ENCODE assay signal across 18 cellular contexts in the genomic region with DNA sequence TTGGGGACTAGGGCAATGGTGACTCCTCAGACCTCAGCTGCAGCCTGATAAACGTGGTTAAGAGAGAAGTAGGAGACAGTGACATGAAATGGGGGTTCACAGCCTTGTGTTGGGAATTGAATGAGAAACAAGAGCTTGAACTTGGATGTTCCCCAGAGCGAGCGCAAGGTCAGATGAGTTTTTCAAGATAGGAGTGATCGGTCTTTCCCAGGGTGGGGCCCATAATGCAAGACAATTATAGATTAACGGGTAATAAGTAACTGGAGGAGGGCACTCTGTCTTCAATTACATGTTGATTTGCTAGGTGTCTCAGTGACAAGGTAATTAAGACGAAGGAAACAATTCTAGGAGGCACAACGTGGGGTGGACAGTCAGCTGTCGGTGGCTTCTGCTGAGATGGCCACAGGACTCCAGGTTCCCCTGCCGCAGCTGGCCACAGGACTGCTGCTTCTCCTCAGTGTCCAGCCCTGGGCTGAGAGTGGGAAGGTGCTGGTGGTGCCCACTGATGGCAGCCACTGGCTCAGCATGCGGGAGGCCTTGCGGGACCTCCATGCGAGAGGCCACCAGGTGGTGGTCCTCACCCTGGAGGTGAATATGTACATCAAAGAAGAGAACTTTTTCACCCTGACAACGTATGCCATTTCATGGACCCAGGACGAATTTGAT. TPM values are rescaled to one million over a fixed set of nuclear protein-coding genes. Genes with fewer than 3 reads are reported as not detected.
DNase-seq lines count a peak whose midpoint lies in the region; ATAC-seq, FAIRE-seq and TF ChIP-seq lines count a peak whose summit lies in the region.
"Had no signal": no experiment of that assay in that cellular context is flagged by ENCODE, and none has a peak within 500 bp of the region (broad histone marks: within the 10 kb centered on the region; RNA-seq: fewer than 3 reads in every experiment).

TSS of gene UGT1A5 (plus strand) at position 312 of the 666 bp plus-strand sequence. CDS start at position 397, 85 bp downstream.

- H3K4me2 ChIP-seq in Karpas-422 (ENCODE audit: low read depth, low read length, poor library complexity, severe bottlenecking): no peak within 1 kb of the TSS

- no TSS peak for BruUV-seq in Caco-2 (replicated peaks; lab: Mats Ljungman, UMichigan)

- peak within 1 kb of the TSS; percentile 6 for H3K27ac Mint-ChIP-seq in Caco-2 (ENCODE audit: unreplicated experiment)
- H3K27ac Mint-ChIP-seq: CD14-positive monocyte; CD8-positive, alpha-beta T cell had no signal

- no peak within 1 kb of the TSS for H3K4me3 Mint-ChIP-seq in Caco-2 (ENCODE audit: unreplicated experiment)
- H3K4me3 Mint-ChIP-seq: CD14-positive monocyte; CD8-positive, alpha-beta T cell had no signal

- H3K4me3 ChIP-seq in Caco-2 (ENCODE audit: low read depth, low read length) (no peak within 1 kb of the TSS), Karpas-422 (ENCODE audit: low read length) (no peak within 1 kb of the TSS), small intestine (ENCODE audit: low read depth in 1 of 2, low read length in 2 of 2) (peak within 1 kb of the TSS in 1 of 2 donors; percentile 21), lower lobe of right lung (no peak within 1 kb of the TSS)

- H3K9me3 Mint-ChIP-seq in Caco-2 (ENCODE audit: unreplicated experiment): no peaks in the 10 kb centered on the region
- H3K9me3 Mint-ChIP-seq: CD8-positive, alpha-beta T cell had no signal

- ATAC-seq in left colon: peak; percentile 27
- ATAC-seq in lower lobe of right lung: no peak
- ATAC-seq: CD8-positive, alpha-beta T cell had no signal

- H3K36me3 ChIP-seq in Caco-2 (ENCODE audit: control insufficient read depth, insufficient read depth, low read length) (no peaks in the 10 kb centered on the region), Karpas-422 (ENCODE audit: insufficient read depth, low read length) (no peaks in the 10 kb centered on the region), small intestine (ENCODE audit: control insufficient read depth in 2 of 2, insufficient read depth in 2 of 2, low read length in 2 of 2) (no peaks in the 10 kb centered on the region), lower lobe of right lung (no peaks in the 10 kb centered on the region)
- H3K36me3 ChIP-seq: BE2C had no signal

- H3K4me1 Mint-ChIP-seq in Caco-2 (ENCODE audit: low read depth, unreplicated experiment): peaks cover 11% of the 10 kb centered on the region
- H3K4me1 Mint-ChIP-seq: CD14-positive monocyte had no signal

- DNase-seq in Caco-2: no peak
- DNase-seq in Karpas-422: peak; percentile 21
- no peak for DNase-seq in left colon
- DNase-seq in small intestine: peak; percentile 89
- no peak for DNase-seq in kidney tubule cell (ENCODE audit: low spot score)
- no peak for DNase-seq in GDM1 (lab: John Stamatoyannopoulos, UW)
- DNase-seq in NCI-H1417 (lab: John Stamatoyannopoulos, UW): no peak
- no peak for DNase-seq in lower lobe of right lung
- DNase-seq: BE2C; CD8-positive, alpha-beta T cell; COR-L47; DMS53; HCEC 1CT had no signal

- FAIRE-seq in small intestine (lab: Jason Lieb, UNC): no peak
- FAIRE-seq: A204.1, HTR-8/SVneo had no signal

- no peaks in the 10 kb centered on the region for H3K79me2 ChIP-seq in Karpas-422 (ENCODE audit: low read length)

- H3K27ac ChIP-seq in Karpas-422 (ENCODE audit: low read length) (no peak within 1 kb of the TSS), small intestine (ENCODE audit: low read depth in 1 of 2, low read length in 1 of 2) (peak within 1 kb of the TSS; percentile 33 to 69), lower lobe of right lung (no peak within 1 kb of the TSS)

- no peak within 1 kb of the TSS for H3K9ac ChIP-seq in Karpas-422 (ENCODE audit: low read length)

- WGBS in small intestine, 3 donors: 49 to 68% (median 50%) methylated on average over 14 of the region's 14 CpGs

- H3K9me3 ChIP-seq in Caco-2: no peaks in the 10 kb centered on the region
- H3K9me3 ChIP-seq in Karpas-422 (ENCODE audit: low read length): no peaks in the 10 kb centered on the region
- no peaks in the 10 kb centered on the region for H3K9me3 ChIP-seq in small intestine (ENCODE audit: control insufficient read depth, low read depth)
- H3K9me3 ChIP-seq in lower lobe of right lung: no peaks in the 10 kb centered on the region
- H3K9me3 ChIP-seq: BE2C had no signal

- H3K36me3 Mint-ChIP-seq in Caco-2 (ENCODE audit: insufficient read depth, unreplicated experiment): peaks cover 6% of the 10 kb centered on the region
- H3K36me3 Mint-ChIP-seq: CD14-positive monocyte; CD8-positive, alpha-beta T cell had no signal

- TF ChIP-seq CTCF in Caco-2 (IDR thresholded peaks at IDR 0.05; ENCODE audit: insufficient read depth in 1 of 2, low read depth in 1 of 2, low read length in 1 of 2, severe bottlenecking in 1 of 2, unreplicated experiment in 1 of 2) (no peak), lower lobe of right lung (IDR thresholded peaks at IDR 0.05) (no peak)

- POLR2A ChIA-PET in Caco-2 (lab: Charles Lee): no interaction called here

- H3K27me3 Mint-ChIP-seq in Caco-2 (ENCODE audit: insufficient read depth, unreplicated experiment): no peaks in the 10 kb centered on the region

- H3K4me1 ChIP-seq in Caco-2: peaks cover 16% of the 10 kb centered on the region
- H3K4me1 ChIP-seq in Karpas-422 (ENCODE audit: low read length): no peaks in the 10 kb centered on the region
- H3K4me1 ChIP-seq in small intestine (ENCODE audit: control insufficient read depth in 2 of 2, insufficient read depth in 1 of 2, low read depth in 1 of 2, low read length in 1 of 2): peaks cover 3 to 7% of the 10 kb centered on the region in 2 donors
- H3K4me1 ChIP-seq in lower lobe of right lung: peaks cover 9% of the 10 kb centered on the region
- H3K4me1 ChIP-seq: BE2C had no signal

- no peaks in the 10 kb centered on the region for H3K9me2 ChIP-seq in Karpas-422 (replicated peaks; ENCODE audit: insufficient read depth, low read length)

- no peaks in the 10 kb centered on the region for H4K20me1 ChIP-seq in Karpas-422 (ENCODE audit: insufficient read depth, low read depth, low read length)

- no peak within 1 kb of the TSS for H2AFZ ChIP-seq in Karpas-422 (ENCODE audit: low read length)

- intact Hi-C loops in Caco-2 (cut with micrococcal nuclease; ENCODE audit: unreplicated experiment): loop anchor here (5.0 kb wide), 2 partner anchors 130 to 145 kb away; partner anchors contain the start of gene USP40
- intact Hi-C loops in left colon (cut with DNase I, micrococcal nuclease): no loop called here
- intact Hi-C loops in lower lobe of right lung (cut with DNase I): no loop called here

- H3K27me3 ChIP-seq in Caco-2 (replicated peaks; ENCODE audit: control insufficient read depth, insufficient read depth, low read length) (no peaks in the 10 kb centered on the region), Karpas-422 (ENCODE audit: low read length) (no peaks in the 10 kb centered on the region), small intestine (ENCODE audit: control insufficient read depth in 2 of 2, insufficient read depth in 2 of 2, low read length in 2 of 2) (no peaks in the 10 kb centered on the region), lower lobe of right lung (ENCODE audit: low read depth) (no peaks in the 10 kb centered on the region)

- CTCF ChIA-PET in Caco-2 (lab: Charles Lee): interaction anchor here (0.6 kb wide), 1 partner anchor 796 kb away, joined by 3 read pairs; no protein-coding TSS in a partner anchor

RNA-seq across cellular contexts. Expression of gene UGT1A5, which starts in this region (rescaled TPM):
- total RNA-seq in Caco-2 (2022): 1.00 and 1.2 TPM in 2 replicates
- total RNA-seq in Karpas-422 (2014; rRNA removed; shearing (Covaris generic); ENCODE audit: low replicate concordance): not detected in 2 replicates
- 1 to 10 TPM; 2.1 to 3.7 TPM for total RNA-seq in left colon
- polyA plus RNA-seq in small intestine: 10 to 100 TPM in 1 of 3 donors, under 1 TPM in 1, not detected in 1; 0.48 to 15.4 TPM
- total RNA-seq in lower lobe of right lung: 0.27 TPM
- total RNA-seq: CD8-positive, alpha-beta T cell; H4 had no signal
- polyA plus RNA-seq: AG04450, CD14-positive monocyte had no signal

Comparison
In these comparisons a context has a peak if more than half of its experiments do, and no peak if none do; other contexts are left out.
1. Peak in DNase-seq in Karpas-422; RNA of the gene not detected or under 1 TPM.
2. H3K27ac ChIP-seq: peak in small intestine (2 of 2); none in Karpas-422 (single experiment) and lower lobe of right lung (single experiment).